Comparison of ENCODE assay signal across 26 cellular contexts in the genomic region with DNA sequence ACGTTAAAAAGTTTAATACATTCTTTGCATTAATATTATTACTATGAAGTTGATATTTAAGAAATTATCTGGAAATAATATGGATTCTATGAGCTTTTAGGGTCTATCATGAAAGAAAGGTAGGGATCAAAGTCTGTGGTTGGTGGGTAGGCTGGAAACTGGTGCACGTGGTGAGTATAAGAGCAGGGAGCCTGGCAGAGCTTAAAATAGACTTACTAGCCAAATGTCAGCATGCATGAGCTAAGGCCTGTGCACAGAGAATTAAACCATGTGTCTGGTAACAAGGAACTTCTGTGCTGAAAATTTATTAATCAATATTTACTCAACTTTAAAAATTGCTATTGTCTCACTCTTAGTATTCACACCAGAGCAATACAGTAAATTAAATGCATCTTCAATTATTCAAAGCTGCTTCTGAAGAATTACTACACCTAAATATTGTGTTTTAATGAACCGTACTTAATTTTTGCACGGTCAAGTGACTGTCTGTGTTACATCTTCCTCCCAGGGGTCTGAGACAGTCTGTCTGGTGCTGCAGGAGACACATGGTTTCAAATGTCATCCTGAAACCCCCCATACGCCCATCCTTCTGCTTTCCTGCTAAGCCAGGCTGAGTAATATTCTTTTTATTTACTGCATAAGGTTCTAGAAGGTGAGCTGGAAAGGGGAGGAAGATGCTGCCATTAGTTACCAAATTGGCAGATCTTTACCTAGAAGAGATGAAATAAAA.
"Had no signal": no experiment of that assay in that cellular context is flagged by ENCODE, and none has a peak within 500 bp of the region (broad histone marks: within the 10 kb centered on the region; RNA-seq: fewer than 3 reads in every experiment).

No MANE protein-coding gene starts in this region.

- DNase-seq: activated CD4-positive, alpha-beta T cell treated with anti-CD3 and anti-CD28 coated beads, Interleukin-2, amount 10 ng/mL, durations not matched to agents 7 days and 5 days; activated CD4-positive, CD25-positive, alpha-beta regulatory T cell treated with anti-CD3 and anti-CD28 coated beads, Interleukin-2, amount 50 U/mL, for 72 hours; activated CD8-positive, alpha-beta T cell treated with anti-CD3 and anti-CD28 coated beads, Interleukin-2, amount 10 ng/mL, durations not matched to agents 7 days and 5 days; activated gamma-delta T cell; activated naive CD4-positive, alpha-beta T cell treated with anti-CD3 and anti-CD28 coated beads, Interleukin-2, amount 50 U/mL, for 16 hours; activated naive CD8-positive, alpha-beta T cell treated with anti-CD3 and anti-CD28 coated beads, Interleukin-2, amount 50 U/mL, for 24 hours; body of pancreas; effector memory CD8-positive, alpha-beta T cell; gastrocnemius medialis; head of caudate nucleus; left colon; lower lobe of right lung; mesendoderm; mucosa of descending colon; naive B cell; nucleus accumbens; right lobe of liver; small intestine; stimulated activated CD4-positive, alpha-beta T cell treated with anti-CD3 and anti-CD28 coated beads, Interleukin-2, amount 100 ng/mL, for 24 hours; stimulated activated naive B cell treated with anti-CD40 and anti-IgM and Interleukin-4, amounts not matched to agents 10 μg/mL and 1 μg/mL and 100 μg/mL, for 72 hours; trophoblast cell; uterus had no signal

- ATAC-seq: activated CD8-positive, alpha-beta T cell treated with anti-CD3 and anti-CD28 coated beads, Interleukin-2, amount 10 ng/mL, durations not matched to agents 7 days and 5 days; activated naive CD8-positive, alpha-beta T cell treated with anti-CD3 and anti-CD28 coated beads, Interleukin-2, amount 50 U/mL, for 24 hours; body of pancreas; effector memory CD8-positive, alpha-beta T cell; esophagus mucosa; gastrocnemius medialis; left colon; lower lobe of right lung; mucosa of descending colon; right lobe of liver; stimulated activated naive B cell treated with anti-CD40 and anti-IgM and Interleukin-4, amounts not matched to agents 10 μg/mL and 1 μg/mL and 100 μg/mL, for 72 hours had no signal

- H3K4me3 ChIP-seq: body of pancreas, cardiac muscle cell, gastrocnemius medialis, lower lobe of right lung, mucosa of descending colon, right lobe of liver, uterus had no signal

- H3K9me3 ChIP-seq: body of pancreas, gastrocnemius medialis, lower lobe of right lung, mucosa of descending colon, right lobe of liver, uterus had no signal

- H3K36me3 ChIP-seq: cardiac muscle cell, gastrocnemius medialis, lower lobe of right lung, right lobe of liver, uterus had no signal

- H3K27ac ChIP-seq: body of pancreas, cardiac muscle cell, gastrocnemius medialis, lower lobe of right lung, parathyroid adenoma, right lobe of liver, uterus, VCaP had no signal

- H3K27me3 ChIP-seq: body of pancreas, cardiac muscle cell, gastrocnemius medialis, right lobe of liver, uterus had no signal

- H3K4me1 ChIP-seq: body of pancreas, gastrocnemius medialis, lower lobe of right lung, parathyroid adenoma, right lobe of liver, uterus had no signal
